Comparison of ENCODE assay signal across 17 cellular contexts in the genomic region with DNA sequence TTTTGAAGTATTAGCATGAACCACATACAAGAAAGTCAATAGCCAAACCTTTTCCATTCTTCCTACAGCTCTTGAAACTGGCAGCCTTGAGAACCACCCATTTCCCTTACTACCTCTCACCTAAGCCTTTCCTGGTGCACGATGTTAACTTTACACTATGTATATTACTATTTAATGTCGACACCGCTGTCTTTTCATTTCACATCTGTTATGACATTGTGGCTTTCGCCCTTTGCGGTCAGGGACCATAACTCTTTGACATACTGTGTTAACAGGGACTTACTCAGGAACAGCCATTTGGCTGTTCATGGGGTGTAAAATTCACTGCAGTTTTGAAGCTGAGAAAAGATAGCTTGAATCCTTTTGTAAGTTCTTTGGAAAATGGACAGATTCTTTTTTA. TPM values are rescaled to one million over a fixed set of nuclear protein-coding genes. Genes with fewer than 3 reads are reported as not detected.
"Had no signal": no experiment of that assay in that cellular context is flagged by ENCODE, and none has a peak within 500 bp of the region (broad histone marks: within the 10 kb centered on the region; RNA-seq: fewer than 3 reads in every experiment).

No MANE protein-coding gene starts in this region.

- H3K4me3 ChIP-seq: gastroesophageal sphincter, ovary, uterus had no signal

- H3K27ac ChIP-seq: gastroesophageal sphincter, ovary, uterus had no signal

- H3K36me3 Mint-ChIP-seq: brain had no signal

- H3K27me3 ChIP-seq: gastroesophageal sphincter, ovary, uterus had no signal

- H3K4me3 Mint-ChIP-seq: brain; central memory CD8-positive, alpha-beta T cell; neural crest cell; T-helper 2 cell treated with Interferon-gamma antibody and Interleukin-4, amounts not matched to agents 5 μg/mL and 100 μg/mL, for 36 hours had no signal

- H3K4me1 ChIP-seq: gastroesophageal sphincter, uterus had no signal

- ATAC-seq: gastroesophageal sphincter, left ventricle myocardium superior had no signal

- DNase-seq: activated CD4-positive, alpha-beta T cell treated with anti-CD3 and anti-CD28 coated beads, Interleukin-2, amount 50 U/mL, for 4 hours; activated T-cell treated with anti-CD3 and anti-CD28 coated beads, Interleukin-2, amount 50 U/mL, for 48 hours; amygdala; cortex of kidney; effector memory CD4-positive, alpha-beta T cell; left ventricle myocardium superior; mesenchymal stem cell; ovary; stimulated activated CD4-positive, alpha-beta T cell treated with anti-CD3 and anti-CD28 coated beads, Interleukin-4, amount 100 ng/mL, for 24 hours; uterus had no signal

- H3K27ac Mint-ChIP-seq: brain; T-helper 2 cell treated with Interferon-gamma antibody and Interleukin-4, amounts not matched to agents 5 μg/mL and 100 μg/mL, for 36 hours had no signal

- H3K27me3 Mint-ChIP-seq: central memory CD8-positive, alpha-beta T cell had no signal

- H3K9me3 ChIP-seq: gastroesophageal sphincter, ovary, uterus had no signal

- H3K36me3 ChIP-seq: ovary, uterus had no signal

- H3K9me3 Mint-ChIP-seq: brain; central memory CD8-positive, alpha-beta T cell; neural crest cell; T-helper 2 cell treated with Interferon-gamma antibody and Interleukin-4, amounts not matched to agents 5 μg/mL and 100 μg/mL, for 36 hours had no signal

- H3K4me1 Mint-ChIP-seq: neural crest cell had no signal

RNA-seq across cellular contexts. Expression of a gene that starts 21.1 kb away (rescaled TPM):
- total RNA-seq: fibroblast of lung, kidney epithelial cell, left ventricle myocardium superior, neural crest cell had no signal
- polyA plus RNA-seq: fibroblast of lung had no signal
